In the genomic region with DNA sequence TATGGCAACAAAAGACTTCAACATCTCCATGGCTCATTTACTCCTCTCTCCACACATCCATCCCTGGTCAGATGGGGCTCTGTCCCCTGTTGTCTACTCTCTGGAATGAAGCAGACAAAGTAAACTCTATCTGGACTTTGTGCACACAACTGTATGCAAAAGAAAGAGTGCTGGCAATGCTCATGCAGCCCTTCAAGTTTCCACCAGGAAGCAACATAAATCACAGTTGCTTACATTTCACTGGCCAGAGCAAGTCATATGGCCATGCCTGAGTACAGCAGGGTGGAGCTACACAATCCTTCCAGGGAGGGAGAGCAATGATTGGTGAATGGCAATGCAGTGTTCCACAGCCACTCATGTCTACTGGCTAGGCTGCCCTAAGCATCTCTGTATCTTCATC, we compare ENCODE assay signal across 32 cellular contexts. TPM values are rescaled to one million over a fixed set of nuclear protein-coding genes. Genes with fewer than 3 reads are reported as not detected.
"Had no signal": no experiment of that assay in that cellular context is flagged by ENCODE, and none has a peak within 500 bp of the region (broad histone marks: within the 10 kb centered on the region; RNA-seq: fewer than 3 reads in every experiment).

No MANE protein-coding gene starts in this region.

- H3K9me3 Mint-ChIP-seq: activated CD4-positive, alpha-beta memory T cell treated with anti-CD3 and anti-CD28 coated beads, Interleukin-2, amount 10 ng/mL, durations not matched to agents 7 days and 5 days; activated naive CD4-positive, alpha-beta T cell treated with anti-CD3 and anti-CD28 coated beads, Interleukin-2, amount 10 ng/mL, durations not matched to agents 7 days and 5 days had no signal

- H3K4me1 ChIP-seq: Peyer's patch had no signal

- H3K4me3 Mint-ChIP-seq: activated CD4-positive, alpha-beta memory T cell treated with anti-CD3 and anti-CD28 coated beads, Interleukin-2, amount 10 ng/mL, durations not matched to agents 7 days and 5 days; activated CD8-positive, alpha-beta memory T cell treated with anti-CD3 and anti-CD28 coated beads, Interleukin-2, amount 10 ng/mL, durations not matched to agents 7 days and 5 days; activated naive CD4-positive, alpha-beta T cell treated with anti-CD3 and anti-CD28 coated beads, Interleukin-2, amount 10 ng/mL, durations not matched to agents 7 days and 5 days; activated naive CD8-positive, alpha-beta T cell; activated naive CD8-positive, alpha-beta T cell treated with anti-CD3 and anti-CD28 coated beads, Interleukin-2, amount 50 U/mL, for 24 hours had no signal

- H3K27ac ChIP-seq: brain microvascular endothelial cell, Peyer's patch, WERI-Rb-1 had no signal

- H3K27me3 ChIP-seq: brain microvascular endothelial cell, Peyer's patch had no signal

- H3K4me3 ChIP-seq: Peyer's patch had no signal

- H3K36me3 ChIP-seq: brain microvascular endothelial cell, Peyer's patch, WERI-Rb-1 had no signal

- H3K36me3 Mint-ChIP-seq: activated CD8-positive, alpha-beta memory T cell treated with anti-CD3 and anti-CD28 coated beads, Interleukin-2, amount 10 ng/mL, durations not matched to agents 7 days and 5 days; activated naive CD4-positive, alpha-beta T cell treated with anti-CD3 and anti-CD28 coated beads, Interleukin-2, amount 10 ng/mL, durations not matched to agents 7 days and 5 days had no signal

- ATAC-seq: activated CD8-positive, alpha-beta memory T cell treated with anti-CD3 and anti-CD28 coated beads, Interleukin-2, amount 10 ng/mL, durations not matched to agents 7 days and 5 days; activated naive CD8-positive, alpha-beta T cell treated with anti-CD3 and anti-CD28 coated beads, Interleukin-2, amount 50 U/mL, for 24 hours; PC-3 had no signal

- H3K27ac Mint-ChIP-seq: activated CD4-positive, alpha-beta memory T cell treated with anti-CD3 and anti-CD28 coated beads, Interleukin-2, amount 10 ng/mL, durations not matched to agents 7 days and 5 days; activated CD8-positive, alpha-beta memory T cell treated with anti-CD3 and anti-CD28 coated beads, Interleukin-2, amount 10 ng/mL, durations not matched to agents 7 days and 5 days; activated naive CD4-positive, alpha-beta T cell treated with anti-CD3 and anti-CD28 coated beads, Interleukin-2, amount 10 ng/mL, durations not matched to agents 7 days and 5 days; activated naive CD8-positive, alpha-beta T cell; activated naive CD8-positive, alpha-beta T cell treated with anti-CD3 and anti-CD28 coated beads, Interleukin-2, amount 50 U/mL, for 24 hours had no signal

- DNase-seq: activated CD4-positive, alpha-beta memory T cell treated with anti-CD3 and anti-CD28 coated beads, Interleukin-2, amount 10 ng/mL, durations not matched to agents 7 days and 5 days; activated CD4-positive, alpha-beta T cell treated with anti-CD3 and anti-CD28 coated beads for 1 hour; activated CD4-positive, alpha-beta T cell treated with anti-CD3 and anti-CD28 coated beads for 48 hours; activated CD4-positive, CD25-positive, alpha-beta regulatory T cell; activated CD8-positive, alpha-beta memory T cell treated with anti-CD3 and anti-CD28 coated beads for 24 hours; activated CD8-positive, alpha-beta memory T cell treated with anti-CD3 and anti-CD28 coated beads, Interleukin-2, amount 10 ng/mL, durations not matched to agents 7 days and 5 days; activated CD8-positive, alpha-beta memory T cell treated with anti-CD3 and anti-CD28 coated beads, Interleukin-2, amount 50 U/mL, for 48 hours; activated effector memory CD4-positive, alpha-beta T cell treated with Interleukin-2 at 50 U/mL for 16 hours; activated naive CD4-positive, alpha-beta T cell treated with anti-CD3 and anti-CD28 coated beads, Interleukin-2, amount 10 ng/mL, durations not matched to agents 7 days and 5 days; activated naive CD8-positive, alpha-beta T cell treated with anti-CD3 and anti-CD28 coated beads, Interleukin-2, amount 50 U/mL, for 24 hours; activated T-cell treated with anti-CD3 and anti-CD28 coated beads, Interleukin-2, amount 50 U/mL, for 48 hours; anterior cingulate cortex; brain microvascular endothelial cell; central memory CD4-positive, alpha-beta T cell; MM.1S; MV-4-11; NCI-H1092; NCI-H1436 treated with DMSO at 0.1 percent for 48 hours; NCI-H1694 treated with DMSO at 0.1 percent for 48 hours; NCI-H2029; NCI-H345; NCI-H524 treated with DMSO at 0.1 percent for 48 hours; NK-92 treated with Interleukin-12 subunit alpha and Interleukin-12 subunit beta, amount 100 ng/mL, for 24 hours; PC-3; Peyer's patch; RPMI8226; SIG-M5; T1000; WERI-Rb-1 had no signal

- H3K9me3 ChIP-seq: Peyer's patch had no signal

- H3K4me1 Mint-ChIP-seq: activated CD4-positive, alpha-beta memory T cell treated with anti-CD3 and anti-CD28 coated beads, Interleukin-2, amount 10 ng/mL, durations not matched to agents 7 days and 5 days; activated CD8-positive, alpha-beta memory T cell treated with anti-CD3 and anti-CD28 coated beads, Interleukin-2, amount 10 ng/mL, durations not matched to agents 7 days and 5 days; activated naive CD4-positive, alpha-beta T cell treated with anti-CD3 and anti-CD28 coated beads, Interleukin-2, amount 10 ng/mL, durations not matched to agents 7 days and 5 days; activated naive CD8-positive, alpha-beta T cell treated with anti-CD3 and anti-CD28 coated beads, Interleukin-2, amount 50 U/mL, for 24 hours had no signal

RNA-seq across cellular contexts. Expression of a gene that starts 12.4 kb away (rescaled TPM):
- total RNA-seq: activated CD4-positive, alpha-beta memory T cell treated with anti-CD3 and anti-CD28 coated beads, Interleukin-2, amount 10 ng/mL, durations not matched to agents 7 days and 5 days; activated CD8-positive, alpha-beta memory T cell treated with anti-CD3 and anti-CD28 coated beads, Interleukin-2, amount 10 ng/mL, durations not matched to agents 7 days and 5 days; T-helper 1 cell treated with Interleukin-12 subunit alpha and Interleukin-12 subunit beta and Interleukin-4 antibody, amounts not matched to agents 30 ng/mL and 1 ng/mL, for 36 hours; T-helper 2 cell treated with Interferon-gamma antibody and Interleukin-4, amounts not matched to agents 100 ng/mL and 5 ng/mL, for 36 hours had no signal
